8 cellular contexts compared by ENCODE assay signal in genomic region chr5:43036856-43037711, GRCh38. TPM values are rescaled to one million over a fixed set of nuclear protein-coding genes. Genes with fewer than 3 reads are reported as not detected.
A peak's percentile ranks its signal among the peaks of the same experiment; 100 is the strongest.
DNase-seq lines count a peak whose midpoint lies in the region; ATAC-seq, FAIRE-seq and TF ChIP-seq lines count a peak whose summit lies in the region.

No MANE protein-coding gene starts in this region.

- no peak overlapping the region for H3K14ac ChIP-seq in mesenchymal stem cell (ENCODE audit: low read length in 2 of 2)

- FAIRE-seq in HepG2 (lab: Jason Lieb, UNC): no peak

- H2AK5ac ChIP-seq in mesenchymal stem cell (ENCODE audit: low read length, severe bottlenecking): peak overlapping the region; percentile 26

- no peak overlapping the region for H2BK120ac ChIP-seq in mesenchymal stem cell (ENCODE audit: low read depth, low read length)

- H3K4me2 ChIP-seq in HepG2 (ENCODE audit: low read depth, low read length) (no peak overlapping the region), mesenchymal stem cell (ENCODE audit: low read length, poor library complexity, severe bottlenecking) (no peak overlapping the region)

- no peak for TF ChIP-seq POLR2A in HepG2 (IDR thresholded peaks at IDR 0.05; ENCODE audit: insufficient read depth in 1 of 2, low read depth in 2 of 2, low read length in 2 of 2)
- TF ChIP-seq POLR2A in uterus (IDR thresholded peaks at IDR 0.05): no peak

- peak overlapping the region in 1 of 2 experiments; percentile 41 for H3K23ac ChIP-seq in mesenchymal stem cell (ENCODE audit: low read length in 2 of 2)

- H4K8ac ChIP-seq in mesenchymal stem cell (ENCODE audit: low read length): peak overlapping the region; percentile 78

- H2BK5ac ChIP-seq in mesenchymal stem cell (ENCODE audit: low read depth, low read length, poor library complexity, severe bottlenecking): no peak overlapping the region

- DNase-seq in HepG2 (ENCODE audit: low spot score) (no peak), coronary artery (ENCODE audit: low spot score) (no peak), mesenchymal stem cell (no peak), uterus (no peak)

- H3K27me3 ChIP-seq in liver (ENCODE audit: control insufficient read depth in 4 of 4, insufficient read depth in 4 of 4, low read length in 3 of 4) (peaks cover 0 to 34% (median 14%) of the 10 kb centered on the region in 4 donors), HepG2 (ENCODE audit: control insufficient read depth in 1 of 2, insufficient read depth in 2 of 2, low read length in 2 of 2) (no peaks in the 10 kb centered on the region; a peak in 1 of 5 replicates), mesenchymal stem cell (ENCODE audit: control insufficient read depth in 1 of 2, insufficient read depth in 1 of 2, low read length in 2 of 2) (no peaks in the 10 kb centered on the region), uterus (peaks cover 0 to 24% of the 10 kb centered on the region in 2 donors)

- TF ChIP-seq EP300 in HepG2 (IDR thresholded peaks at IDR 0.05; ENCODE audit: low read depth in 2 of 2, low read length in 2 of 2) (no peak), HepG2 (CRISPR knock-in tag; IDR thresholded peaks at IDR 0.05; ENCODE audit: borderline replicate concordance) (no peak)

- H2BK15ac ChIP-seq in mesenchymal stem cell (ENCODE audit: low read depth, poor library complexity, severe bottlenecking): peak overlapping the region; percentile 60

- H3K36me3 ChIP-seq in liver (ENCODE audit: control insufficient read depth in 4 of 4, insufficient read depth in 3 of 4, low read depth in 1 of 4, low read length in 3 of 4) (no peaks in the 10 kb centered on the region), HepG2 (replicated peaks in 1 of 2; ENCODE audit: control insufficient read depth in 1 of 2, insufficient read depth in 2 of 2, low read length in 2 of 2) (no peaks in the 10 kb centered on the region), mesenchymal stem cell (ENCODE audit: control insufficient read depth in 1 of 2, insufficient read depth in 2 of 2, low read depth in 1 of 2, low read length in 2 of 2) (no peaks in the 10 kb centered on the region), uterus (no peaks in the 10 kb centered on the region)

- H3K9me3 ChIP-seq in liver (ENCODE audit: control insufficient read depth in 4 of 4, low read length in 3 of 4): peaks cover 4 to 23% (median 12%) of the 10 kb centered on the region in 4 donors
- no peaks in the 10 kb centered on the region for H3K9me3 ChIP-seq in HepG2 (ENCODE audit: low read length)
- H3K9me3 ChIP-seq in mesenchymal stem cell (ENCODE audit: control insufficient read depth, low read length): no peaks in the 10 kb centered on the region
- no peaks in the 10 kb centered on the region for H3K9me3 ChIP-seq in uterus

- CTCF ChIA-PET in HepG2 (lab: Yijun Ruan, JAX; ENCODE audit: low intra/inter-chr PET ratio, low total read pairs): no interaction called here

- TF ChIP-seq CTCF in liver (IDR thresholded peaks at IDR 0.05; ENCODE audit: low read depth, low read length, missing input control) (no peak), HepG2 (CRISPR knock-in tag; IDR thresholded peaks at IDR 0.05) (no peak), coronary artery (IDR thresholded peaks at IDR 0.05) (no peak), uterus (IDR thresholded peaks at IDR 0.05) (no peak)

- POLR2A ChIA-PET in HepG2 (lab: Yijun Ruan, JAX): no interaction called here

- no peak for TF ChIP-seq RAD21 in liver (IDR thresholded peaks at IDR 0.05)
- TF ChIP-seq RAD21 in HepG2 (CRISPR knock-in tag; IDR thresholded peaks at IDR 0.05): no peak

- H3K4ac ChIP-seq in mesenchymal stem cell (ENCODE audit: low read depth in 1 of 2, low read length in 2 of 2): no peak overlapping the region

- intact Hi-C loops in HepG2 (cut with micrococcal nuclease; ENCODE audit: unreplicated experiment) (no loop called here), uterus (cut with DNase I; ENCODE audit: low total_unique reads) (no loop called here)

- H3K79me1 ChIP-seq in mesenchymal stem cell (replicated peaks; ENCODE audit: low read length, poor library complexity, severe bottlenecking): peaks cover 26% of the 10 kb centered on the region

- H3K4me3 ChIP-seq in liver (ENCODE audit: low read depth in 1 of 3, low read length in 3 of 3) (peak overlapping the region in 2 of 3 donors; percentile 12 to 48), HepG2 (replicated peaks in 1 of 3; ENCODE audit: insufficient read depth in 1 of 3, low read depth in 2 of 3, low read length in 3 of 3) (no peak overlapping the region), coronary artery (peak overlapping the region; percentile 63), mesenchymal stem cell (ENCODE audit: insufficient read depth in 1 of 2, low read depth in 1 of 2, low read length in 2 of 2) (peak overlapping the region in 1 of 2 experiments; percentile 89), uterus (peak overlapping the region in 1 of 2 donors; percentile 26)

- ATAC-seq in HepG2 (no peak), GM18498 (IDR thresholded peaks at IDR 0.05; ENCODE audit: unreplicated experiment) (no peak), HG03196 (IDR thresholded peaks at IDR 0.05; ENCODE audit: unreplicated experiment) (no peak), HG02798 (IDR thresholded peaks at IDR 0.05; ENCODE audit: poor library complexity, unreplicated experiment) (no peak)

- H3K79me2 ChIP-seq in HepG2 (ENCODE audit: insufficient read depth, low read length): no peaks in the 10 kb centered on the region

- no TSS peak for BruUV-seq in HepG2 (replicated peaks; lab: Mats Ljungman, UMichigan)

- H3K27ac ChIP-seq in liver (ENCODE audit: low read depth in 1 of 2, low read length in 2 of 2) (peak overlapping the region; percentile 12 to 31), HepG2 (ENCODE audit: extremely low read length, insufficient read depth, low read length) (no peak overlapping the region), coronary artery (peak overlapping the region; percentile 19 to 75), mesenchymal stem cell (ENCODE audit: low read length, poor library complexity, severe bottlenecking) (no peak overlapping the region), uterus (peak overlapping the region; percentile 47 to 90)

- WGBS in liver: 27% methylated on average over 38 of the region's 38 CpGs
- WGBS in HepG2 (ENCODE audit: low lambda C conversion rate): 94% methylated on average over 38 of the region's 38 CpGs
- WGBS in mesenchymal stem cell: 82% methylated on average over 38 of the region's 38 CpGs

- no peak overlapping the region for H2AFZ ChIP-seq in HepG2 (ENCODE audit: low read length)
- H2AFZ ChIP-seq in mesenchymal stem cell (ENCODE audit: low read depth, low read length): no peak overlapping the region

- peaks cover 2 to 23% (median 14%) of the 10 kb centered on the region in 4 donors for H3K4me1 ChIP-seq in liver (ENCODE audit: control insufficient read depth in 4 of 4, insufficient read depth in 4 of 4, low read length in 3 of 4)
- H3K4me1 ChIP-seq in HepG2 (ENCODE audit: insufficient read depth, low read length): peaks cover 21% of the 10 kb centered on the region
- H3K4me1 ChIP-seq in mesenchymal stem cell (ENCODE audit: control insufficient read depth, insufficient read depth, low read depth, low read length): peaks cover 7% of the 10 kb centered on the region
- no peaks in the 10 kb centered on the region for H3K4me1 ChIP-seq in uterus

- in situ Hi-C loops in HepG2 (cut with HindIII; ENCODE audit: extremely low pct_ligation_motif_present, low pct_unique_long_range_greater_than_20kb): no loop called here

- peak overlapping the region; percentile 27 to 46 for H3K18ac ChIP-seq in mesenchymal stem cell (ENCODE audit: low read depth in 1 of 2, low read length in 2 of 2)

- H3K9ac ChIP-seq in liver (ENCODE audit: low read depth in 1 of 2, low read length in 2 of 2) (peak overlapping the region in 1 of 2 donors; percentile 67), HepG2 (ENCODE audit: insufficient read depth, low read depth, low read length) (no peak overlapping the region), mesenchymal stem cell (ENCODE audit: low read length) (peak overlapping the region; percentile 64)

- H4K20me1 ChIP-seq in HepG2 (ENCODE audit: insufficient read depth, low read length): no peaks in the 10 kb centered on the region

- H4K91ac ChIP-seq in mesenchymal stem cell (ENCODE audit: low read length): peak overlapping the region; percentile 52

- H2BK12ac ChIP-seq in mesenchymal stem cell (ENCODE audit: low read length in 2 of 2): peak overlapping the region in 1 of 2 experiments; percentile 71

RNA-seq across cellular contexts. Expression of gene ANXA2R, which starts 3.0 kb away (rescaled TPM):
- total RNA-seq in liver: 1 to 10 TPM in 1 of 2 donors, under 1 TPM in 1; 0.84 to 2.0 TPM
- polyA plus RNA-seq in liver: under 1 TPM; 0.49 to 0.58 TPM
- total RNA-seq in HepG2 (2016; rRNA removed; fragmentation: Illumina TruSeq; extraction: Trizol): 0.76 and 0.95 TPM in 2 replicates
- 0.40 and 0.53 TPM in 2 replicates for total RNA-seq in HepG2 (2016; cell fraction: cytosol; rRNA removed; fragmentation: Illumina TruSeq; extraction: Trizol; ENCODE audit: low read depth)
- total RNA-seq in HepG2 (2016; cell fraction: insoluble cytoplasmic fraction; rRNA removed; fragmentation: Illumina TruSeq; extraction: Trizol): 0.58 and 0.74 TPM in 2 replicates
- total RNA-seq in HepG2 (2016; cell fraction: membrane; rRNA removed; fragmentation: Illumina TruSeq; extraction: Trizol): 0.65 TPM in 2 replicates
- 1.5 and 1.8 TPM in 2 replicates for total RNA-seq in HepG2 (2016; cell fraction: nucleus; rRNA removed; fragmentation: Illumina TruSeq; extraction: Trizol)
- polyA plus RNA-seq in HepG2 (2011; rRNA removed): 1.3 TPM in 2 replicates
- 0.90 and 1.1 TPM in 2 replicates for polyA plus RNA-seq in HepG2 (2011; cell fraction: cytosol; rRNA removed)
- 2.6 and 2.7 TPM in 2 replicates for polyA plus RNA-seq in HepG2 (2011; cell fraction: nucleus; rRNA removed)
- polyA plus RNA-seq in HepG2 (2012): 0.52 and 0.67 TPM in 2 replicates
- polyA plus RNA-seq in HepG2 (2016; cell fraction: cytosol; fragmentation: Illumina TruSeq; extraction: Trizol; ENCODE audit: low read depth): 0.37 and 0.41 TPM in 2 replicates
- 0.28 and 0.72 TPM in 2 replicates for polyA plus RNA-seq in HepG2 (2016; cell fraction: insoluble cytoplasmic fraction; fragmentation: Illumina TruSeq; extraction: Trizol; ENCODE audit: low read depth)
- 0.34 and 0.62 TPM in 2 replicates for polyA plus RNA-seq in HepG2 (2016; cell fraction: membrane; fragmentation: Illumina TruSeq; extraction: Trizol; ENCODE audit: low read depth)
- polyA plus RNA-seq in HepG2 (2016; cell fraction: nucleus; fragmentation: Illumina TruSeq; extraction: Trizol; ENCODE audit: insufficient read depth, low read depth): 1.2 and 1.5 TPM in 2 replicates
- 1.5 and 11.0 TPM in 2 replicates for polyA minus RNA-seq in HepG2 (2011; rRNA and poly(A)+ RNA removed; ENCODE audit: low replicate concordance)
- 0.49 TPM in 1 of 2 replicates, not detected in the other for polyA minus RNA-seq in HepG2 (2011; cell fraction: cytosol; rRNA and poly(A)+ RNA removed)
- 3.9 and 4.5 TPM in 2 replicates for polyA minus RNA-seq in HepG2 (2011; cell fraction: nucleus; rRNA and poly(A)+ RNA removed)
- 1.8 TPM for polyA plus RNA-seq in mesenchymal stem cell (2013, experiment 1 of 2)
- polyA plus RNA-seq in mesenchymal stem cell (2013, experiment 2 of 2): 1.8 TPM
- total RNA-seq in uterus: 10 to 100 TPM in 2 of 4 donors, 1 to 10 TPM in 2; 2.4 to 62.8 (median 8.5) TPM

Comparison
In these comparisons a context has a peak if more than half of its experiments do, and no peak if none do; other contexts are left out.
1. H3K27ac ChIP-seq: peak in liver (2 of 2), coronary artery (2 of 2) and uterus (2 of 2); none in HepG2 (single experiment) and mesenchymal stem cell (single experiment).
2. H3K4me3 ChIP-seq: peak in liver (2 of 3) and coronary artery (single experiment); none in HepG2 (0 of 3).